Comparison of ENCODE assay signal across 1 cellular context in the genomic region with DNA sequence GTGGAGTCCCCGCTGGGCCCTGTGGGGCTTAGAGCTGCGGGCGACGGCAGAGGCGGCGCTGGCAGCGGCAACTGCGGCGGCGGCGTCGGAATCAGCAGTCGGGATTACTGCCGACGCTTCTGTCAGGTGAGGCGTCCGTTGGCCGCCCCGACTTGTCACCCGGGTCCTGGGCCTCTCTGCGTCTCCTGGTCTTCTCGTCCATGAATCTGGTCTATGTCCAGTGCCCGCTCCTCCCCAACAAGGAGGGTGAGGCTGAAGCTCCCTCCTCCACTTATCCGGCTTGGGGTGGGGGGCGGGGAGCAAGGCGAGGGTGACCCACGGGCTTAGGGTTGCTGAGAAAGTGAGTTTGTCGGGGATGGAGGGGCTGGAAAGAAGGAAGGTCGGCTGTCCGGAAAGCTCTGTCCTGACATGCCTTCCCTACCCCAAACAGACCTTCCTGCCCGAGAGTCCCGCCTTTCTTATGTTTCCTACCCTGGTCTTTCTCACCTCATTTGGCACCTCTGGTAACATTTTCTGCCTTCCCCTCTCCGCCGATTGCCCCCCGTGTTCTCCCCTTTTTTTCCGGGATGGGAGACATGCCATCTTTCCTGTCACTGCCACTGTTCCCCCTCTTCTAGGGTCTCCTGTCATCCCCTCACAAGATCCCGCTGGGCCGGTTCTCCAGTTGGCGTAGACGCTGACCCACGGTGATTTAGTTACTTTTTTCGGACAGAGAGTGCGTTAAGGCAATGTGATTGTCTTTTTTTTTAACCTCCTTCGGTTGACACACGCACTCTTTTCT.
TF ChIP-seq lines count a peak whose summit lies in the region.

No MANE protein-coding gene starts in this region.

TF ChIP-seq in HepG2, 621 proteins besides CTCF, POLR2A, EP300 and RAD21 (continued from another document):
- TF ChIP-seq, protein P1, sequence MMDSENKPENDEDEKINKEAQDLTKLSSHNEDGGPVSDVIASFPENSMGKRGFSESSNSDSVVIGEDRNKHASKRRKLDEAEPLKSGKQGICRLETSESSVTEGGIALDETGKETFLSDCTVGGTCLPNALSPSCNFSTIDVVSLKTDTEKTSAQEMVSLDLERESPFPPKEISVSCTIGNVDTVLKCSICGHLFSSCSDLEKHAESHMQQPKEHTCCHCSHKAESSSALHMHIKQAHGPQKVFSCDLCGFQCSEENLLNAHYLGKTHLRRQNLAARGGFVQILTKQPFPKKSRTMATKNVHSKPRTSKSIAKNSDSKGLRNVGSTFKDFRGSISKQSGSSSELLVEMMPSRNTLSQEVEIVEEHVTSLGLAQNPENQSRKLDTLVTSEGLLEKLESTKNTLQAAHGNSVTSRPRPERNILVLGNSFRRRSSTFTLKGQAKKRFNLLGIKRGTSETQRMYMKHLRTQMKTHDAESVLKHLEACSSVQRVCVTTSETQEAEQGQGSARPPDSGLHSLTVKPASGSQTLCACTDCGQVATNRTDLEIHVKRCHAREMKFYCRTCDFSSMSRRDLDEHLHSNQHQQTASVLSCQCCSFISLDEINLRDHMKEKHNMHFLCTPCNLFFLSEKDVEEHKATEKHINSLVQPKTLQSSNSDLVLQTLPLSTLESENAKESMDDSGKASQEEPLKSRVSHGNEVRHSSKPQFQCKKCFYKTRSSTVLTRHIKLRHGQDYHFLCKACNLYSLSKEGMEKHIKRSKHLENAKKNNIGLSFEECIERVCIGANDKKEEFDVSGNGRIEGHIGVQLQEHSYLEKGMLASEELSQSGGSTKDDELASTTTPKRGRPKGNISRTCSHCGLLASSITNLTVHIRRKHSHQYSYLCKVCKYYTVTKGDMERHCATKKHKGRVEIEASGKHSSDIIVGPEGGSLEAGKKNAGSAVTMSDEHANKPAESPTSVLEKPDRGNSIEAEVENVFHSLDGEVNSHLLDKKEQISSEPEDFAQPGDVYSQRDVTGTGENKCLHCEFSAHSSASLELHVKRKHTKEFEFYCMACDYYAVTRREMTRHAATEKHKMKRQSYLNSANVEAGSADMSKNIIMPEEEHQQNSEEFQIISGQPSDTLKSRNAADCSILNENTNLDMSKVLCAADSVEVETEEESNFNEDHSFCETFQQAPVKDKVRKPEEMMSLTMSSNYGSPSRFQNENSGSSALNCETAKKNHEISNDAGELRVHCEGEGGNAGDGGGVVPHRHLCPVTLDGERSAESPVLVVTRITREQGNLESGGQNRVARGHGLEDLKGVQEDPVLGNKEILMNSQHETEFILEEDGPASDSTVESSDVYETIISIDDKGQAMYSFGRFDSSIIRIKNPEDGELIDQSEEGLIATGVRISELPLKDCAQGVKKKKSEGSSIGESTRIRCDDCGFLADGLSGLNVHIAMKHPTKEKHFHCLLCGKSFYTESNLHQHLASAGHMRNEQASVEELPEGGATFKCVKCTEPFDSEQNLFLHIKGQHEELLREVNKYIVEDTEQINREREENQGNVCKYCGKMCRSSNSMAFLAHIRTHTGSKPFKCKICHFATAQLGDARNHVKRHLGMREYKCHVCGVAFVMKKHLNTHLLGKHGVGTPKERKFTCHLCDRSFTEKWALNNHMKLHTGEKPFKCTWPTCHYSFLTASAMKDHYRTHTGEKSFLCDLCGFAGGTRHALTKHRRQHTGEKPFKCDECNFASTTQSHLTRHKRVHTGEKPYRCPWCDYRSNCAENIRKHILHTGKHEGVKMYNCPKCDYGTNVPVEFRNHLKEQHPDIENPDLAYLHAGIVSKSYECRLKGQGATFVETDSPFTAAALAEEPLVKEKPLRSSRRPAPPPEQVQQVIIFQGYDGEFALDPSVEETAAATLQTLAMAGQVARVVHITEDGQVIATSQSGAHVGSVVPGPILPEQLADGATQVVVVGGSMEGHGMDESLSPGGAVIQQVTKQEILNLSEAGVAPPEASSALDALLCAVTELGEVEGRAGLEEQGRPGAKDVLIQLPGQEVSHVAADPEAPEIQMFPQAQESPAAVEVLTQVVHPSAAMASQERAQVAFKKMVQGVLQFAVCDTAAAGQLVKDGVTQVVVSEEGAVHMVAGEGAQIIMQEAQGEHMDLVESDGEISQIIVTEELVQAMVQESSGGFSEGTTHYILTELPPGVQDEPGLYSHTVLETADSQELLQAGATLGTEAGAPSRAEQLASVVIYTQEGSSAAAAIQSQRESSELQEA (CRISPR knock-in tag; IDR thresholded peaks at IDR 0.05; ENCODE audit: not compliant biosample characterization) = no peak
- TF ChIP-seq NFE2L1 (CRISPR knock-in tag; IDR thresholded peaks at IDR 0.05; ENCODE audit: borderline replicate concordance) (no peak), NFIB (CRISPR knock-in tag; IDR thresholded peaks at IDR 0.05; ENCODE audit: borderline replicate concordance) (no peak), CBX2 (IDR thresholded peaks at IDR 0.05; ENCODE audit: low read depth, low read length) (no peak), CBX2 (CRISPR knock-in tag; IDR thresholded peaks at IDR 0.05; ENCODE audit: low read depth) (no peak), KMT2B (CRISPR knock-in tag; IDR thresholded peaks at IDR 0.05) (0 out of 2 replicates have a peak, but pooled peaks have one; percentile 28), KAT8 (CRISPR knock-in tag; IDR thresholded peaks at IDR 0.05) (no peak), ZFX (CRISPR knock-in tag; IDR thresholded peaks at IDR 0.05; ENCODE audit: low read depth) (no peak)
- TF ChIP-seq, protein P2, sequence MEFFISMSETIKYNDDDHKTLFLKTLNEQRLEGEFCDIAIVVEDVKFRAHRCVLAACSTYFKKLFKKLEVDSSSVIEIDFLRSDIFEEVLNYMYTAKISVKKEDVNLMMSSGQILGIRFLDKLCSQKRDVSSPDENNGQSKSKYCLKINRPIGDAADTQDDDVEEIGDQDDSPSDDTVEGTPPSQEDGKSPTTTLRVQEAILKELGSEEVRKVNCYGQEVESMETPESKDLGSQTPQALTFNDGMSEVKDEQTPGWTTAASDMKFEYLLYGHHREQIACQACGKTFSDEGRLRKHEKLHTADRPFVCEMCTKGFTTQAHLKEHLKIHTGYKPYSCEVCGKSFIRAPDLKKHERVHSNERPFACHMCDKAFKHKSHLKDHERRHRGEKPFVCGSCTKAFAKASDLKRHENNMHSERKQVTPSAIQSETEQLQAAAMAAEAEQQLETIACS (CRISPR knock-in tag; IDR thresholded peaks at IDR 0.05) = no peak
